Comparison of ENCODE assay signal across 16 cellular contexts in the genomic region with DNA sequence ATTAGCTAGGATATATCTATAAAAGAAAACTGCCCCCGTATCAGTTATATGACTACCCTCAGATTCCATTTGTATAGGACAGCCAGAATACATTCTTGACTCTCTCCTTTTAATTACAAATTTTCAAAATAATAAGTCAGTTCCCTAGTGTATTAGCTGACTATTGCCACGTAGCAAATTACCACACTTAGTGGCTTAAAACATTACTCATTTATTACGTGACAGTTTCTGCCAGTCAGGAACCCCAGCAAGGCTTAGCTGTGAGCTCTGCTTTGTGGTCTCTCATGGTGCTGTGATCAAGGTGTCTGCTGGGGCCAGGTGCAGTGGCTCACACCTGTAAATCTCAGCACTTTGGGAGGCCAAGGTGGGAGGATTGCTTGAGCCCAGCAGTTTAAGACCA. TPM values are rescaled to one million over a fixed set of nuclear protein-coding genes. Genes with fewer than 3 reads are reported as not detected.
DNase-seq lines count a peak whose midpoint lies in the region; ATAC-seq and TF ChIP-seq lines count a peak whose summit lies in the region.
"Had no signal": no experiment of that assay in that cellular context is flagged by ENCODE, and none has a peak within 500 bp of the region (broad histone marks: within the 10 kb centered on the region; RNA-seq: fewer than 3 reads in every experiment).

No MANE protein-coding gene starts in this region.

- H3K27me3 ChIP-seq in upper lobe of right lung: no peaks in the 10 kb centered on the region
- H3K27me3 ChIP-seq: BLaER1 had no signal

- no peaks in the 10 kb centered on the region for H3K36me3 ChIP-seq in upper lobe of right lung
- H3K36me3 ChIP-seq: BLaER1, HAP-1 had no signal

- H3K27ac ChIP-seq in upper lobe of right lung: no peak overlapping the region
- H3K27ac ChIP-seq: 22Rv1, BLaER1 had no signal

- no peak overlapping the region for H3K4me3 ChIP-seq in epithelial cell of esophagus (ENCODE audit: low read length)
- no peak overlapping the region for H3K4me3 ChIP-seq in upper lobe of right lung
- H3K4me3 ChIP-seq: BLaER1, HAP-1 had no signal

- no peaks in the 10 kb centered on the region for H3K4me1 ChIP-seq in upper lobe of right lung
- H3K4me1 ChIP-seq: BLaER1, Caco-2, HAP-1 had no signal

- intact Hi-C loops in upper lobe of right lung (cut with DNase I): no loop called here

- TF ChIP-seq CTCF in epithelial cell of esophagus (IDR thresholded peaks at IDR 0.05; ENCODE audit: insufficient read depth, low read depth, low read length, missing control alignments) (no peak), upper lobe of right lung (IDR thresholded peaks at IDR 0.05) (no peak)

- peak; percentile 36 for DNase-seq in NK-92 treated with Interleukin-12 subunit alpha and Interleukin-12 subunit beta, amount 100 ng/mL, for 24 hours (lab: John Stamatoyannopoulos, UW)
- no peak for DNase-seq in NK-92 (lab: John Stamatoyannopoulos, UW; ENCODE audit: unreplicated experiment)
- DNase-seq in RPMI8226: peak; percentile 27
- DNase-seq in epithelial cell of esophagus (ENCODE audit: low read depth): peak; percentile 28
- no peak for DNase-seq in upper lobe of right lung
- no peak for DNase-seq in activated gamma-delta T cell treated with Interleukin-2 at 50 U/mL for 16 hours
- DNase-seq in epidermal melanocyte (ENCODE audit: insufficient read length, low spot score): no peak
- DNase-seq: Caco-2; CD8-positive, alpha-beta memory T cell; GF-D8; IMR-90 had no signal

- peak; percentile 27 for ATAC-seq in upper lobe of right lung
- no peak for ATAC-seq in HG03565 (IDR thresholded peaks at IDR 0.05; ENCODE audit: unreplicated experiment)

- no peaks in the 10 kb centered on the region for H3K9me3 ChIP-seq in upper lobe of right lung
- H3K9me3 ChIP-seq: BLaER1, Caco-2, HAP-1 had no signal

RNA-seq across cellular contexts. Expression of a gene that starts 13.9 kb away (rescaled TPM):
- total RNA-seq in upper lobe of right lung: 50.3 TPM
- total RNA-seq: Caco-2; CD8-positive, alpha-beta memory T cell; HT-29; IMR-90 had no signal

Comparison
In these comparisons a context has a peak if more than half of its experiments do, and no peak if none do; other contexts are left out.
1. DNase-seq: peak in NK-92 treated with Interleukin-12 subunit alpha and Interleukin-12 subunit beta, amount 100 ng/mL, for 24 hours (single experiment), RPMI8226 (single experiment) and epithelial cell of esophagus (single experiment); none in NK-92 (single experiment), upper lobe of right lung (single experiment), activated gamma-delta T cell treated with Interleukin-2 at 50 U/mL for 16 hours (single experiment) and epidermal melanocyte (single experiment).